Comparison of ENCODE assay signal across 8 cellular contexts in genomic region chr12:2163172-2163927, GRCh38.
A peak's percentile ranks its signal among the peaks of the same experiment; 100 is the strongest.
DNase-seq lines count a peak whose midpoint lies in the region; ATAC-seq and TF ChIP-seq lines count a peak whose summit lies in the region.

No MANE protein-coding gene starts in this region.

- no peaks in the 10 kb centered on the region for H3K27me3 ChIP-seq in colonic mucosa
- no peaks in the 10 kb centered on the region for H3K27me3 ChIP-seq in liver (ENCODE audit: control insufficient read depth in 4 of 4, insufficient read depth in 4 of 4, low read length in 3 of 4)
- peaks cover 0 to 2% (median 0%) of the 10 kb centered on the region in 5 donors for H3K27me3 ChIP-seq in subcutaneous abdominal adipose tissue (ENCODE audit: control insufficient read depth in 5 of 5, insufficient read depth in 4 of 5, low read length in 5 of 5)

- H3K36me3 ChIP-seq in colonic mucosa (no peaks in the 10 kb centered on the region), liver (ENCODE audit: control insufficient read depth in 4 of 4, insufficient read depth in 3 of 4, low read depth in 1 of 4, low read length in 3 of 4) (no peaks in the 10 kb centered on the region), subcutaneous abdominal adipose tissue (ENCODE audit: control insufficient read depth in 5 of 5, insufficient read depth in 5 of 5, low read length in 5 of 5) (no peaks in the 10 kb centered on the region)

- H3K4me1 ChIP-seq in colonic mucosa: peaks cover 8% of the 10 kb centered on the region
- H3K4me1 ChIP-seq in liver (ENCODE audit: control insufficient read depth in 4 of 4, insufficient read depth in 4 of 4, low read length in 3 of 4): peaks cover 0 to 4% (median 3%) of the 10 kb centered on the region in 4 donors
- H3K4me1 ChIP-seq in subcutaneous abdominal adipose tissue (ENCODE audit: control insufficient read depth in 5 of 5, insufficient read depth in 5 of 5, low read length in 5 of 5): peaks cover 4 to 30% (median 25%) of the 10 kb centered on the region in 5 donors

- H3K4me3 ChIP-seq in colonic mucosa: no peak overlapping the region
- H3K4me3 ChIP-seq in liver (ENCODE audit: low read depth in 1 of 3, low read length in 3 of 3): no peak overlapping the region
- no peak overlapping the region for H3K4me3 ChIP-seq in subcutaneous abdominal adipose tissue (ENCODE audit: low read depth in 1 of 5, low read length in 5 of 5)

- peak overlapping the region; percentile 17; the same call in 1 of the 2 replicates for H3K4me3 Mint-ChIP-seq in HFFc6
- no peak overlapping the region for H3K4me3 Mint-ChIP-seq in activated naive CD8-positive, alpha-beta T cell treated with anti-CD3 and anti-CD28 coated beads for 36 hours

- peak overlapping the region; percentile 61 for H3K27ac ChIP-seq in colonic mucosa
- H3K27ac ChIP-seq in liver (ENCODE audit: low read depth in 1 of 2, low read length in 2 of 2): peak overlapping the region in 1 of 2 donors; percentile 35
- H3K27ac ChIP-seq in subcutaneous abdominal adipose tissue (ENCODE audit: low read depth, low read length): peak overlapping the region; percentile 29

- H3K4me1 Mint-ChIP-seq in HFFc6 (ENCODE audit: low read depth): peaks cover 36% of the 10 kb centered on the region
- H3K4me1 Mint-ChIP-seq in activated naive CD8-positive, alpha-beta T cell treated with anti-CD3 and anti-CD28 coated beads for 36 hours: no peaks in the 10 kb centered on the region

- H3K9me3 ChIP-seq in colonic mucosa (no peaks in the 10 kb centered on the region), liver (ENCODE audit: control insufficient read depth in 4 of 4, low read length in 3 of 4) (peaks cover 0 to 7% (median 2%) of the 10 kb centered on the region in 4 donors), subcutaneous abdominal adipose tissue (ENCODE audit: control insufficient read depth in 5 of 5, low read length in 5 of 5) (peaks cover 7 to 20% (median 11%) of the 10 kb centered on the region in 5 donors)

- H3K9me3 Mint-ChIP-seq in HFFc6: peaks cover 15% of the 10 kb centered on the region
- H3K9me3 Mint-ChIP-seq in activated naive CD4-positive, alpha-beta T cell treated with anti-CD3 and anti-CD28 coated beads, Interleukin-2, amount 50 U/mL, for 72 hours: peaks cover 5 to 23% of the 10 kb centered on the region in 2 donors
- peaks cover 18% of the 10 kb centered on the region for H3K9me3 Mint-ChIP-seq in activated naive CD8-positive, alpha-beta T cell treated with anti-CD3 and anti-CD28 coated beads for 36 hours

- peak overlapping the region; percentile 16; the same call in 1 of the 2 replicates for H3K27ac Mint-ChIP-seq in HFFc6
- no peak overlapping the region for H3K27ac Mint-ChIP-seq in activated naive CD4-positive, alpha-beta T cell treated with anti-CD3 and anti-CD28 coated beads, Interleukin-2, amount 50 U/mL, for 72 hours
- H3K27ac Mint-ChIP-seq in activated naive CD8-positive, alpha-beta T cell treated with anti-CD3 and anti-CD28 coated beads for 36 hours: no peak overlapping the region

- peaks cover 33% of the 10 kb centered on the region for H3K36me3 Mint-ChIP-seq in HFFc6 (ENCODE audit: low read depth)
- H3K36me3 Mint-ChIP-seq in activated naive CD4-positive, alpha-beta T cell treated with anti-CD3 and anti-CD28 coated beads, Interleukin-2, amount 50 U/mL, for 72 hours: peaks cover 5 to 16% of the 10 kb centered on the region in 2 donors
- H3K36me3 Mint-ChIP-seq in activated naive CD8-positive, alpha-beta T cell treated with anti-CD3 and anti-CD28 coated beads for 36 hours: peaks cover 3% of the 10 kb centered on the region

- H3K27me3 Mint-ChIP-seq in HFFc6 (ENCODE audit: insufficient read depth): no peaks in the 10 kb centered on the region; the same call in 1 of the 2 replicates
- H3K27me3 Mint-ChIP-seq in activated naive CD8-positive, alpha-beta T cell treated with anti-CD3 and anti-CD28 coated beads for 36 hours: no peaks in the 10 kb centered on the region

- no peak for TF ChIP-seq CTCF in HFFc6 (IDR thresholded peaks at IDR 0.05)
- no peak for TF ChIP-seq CTCF in colonic mucosa (IDR thresholded peaks at IDR 0.05)
- no peak for TF ChIP-seq CTCF in liver (IDR thresholded peaks at IDR 0.05; ENCODE audit: low read depth, low read length, missing input control)

- H3K9ac ChIP-seq in colonic mucosa (ENCODE audit: low read depth in 2 of 2, low read length in 2 of 2) (no peak overlapping the region), liver (ENCODE audit: low read depth in 1 of 2, low read length in 2 of 2) (no peak overlapping the region), subcutaneous abdominal adipose tissue (ENCODE audit: low read length in 5 of 5) (no peak overlapping the region)

- peak in 1 of 2 donors; percentile 2 for TF ChIP-seq RAD21 in liver (IDR thresholded peaks at IDR 0.05)

- no peak for ATAC-seq in activated naive CD4-positive, alpha-beta T cell treated with anti-CD3 and anti-CD28 coated beads, Interleukin-2, amount 50 U/mL, for 72 hours
- no peak for ATAC-seq in GM19452 (IDR thresholded peaks at IDR 0.05; ENCODE audit: unreplicated experiment)

- DNase-seq in HFFc6 (no peak), colonic mucosa (peak; percentile 95), SKM-1 (lab: John Stamatoyannopoulos, UW; ENCODE audit: unreplicated experiment) (no peak)
- no peak for DNase-seq in activated naive CD4-positive, alpha-beta T cell treated with anti-CD3 and anti-CD28 coated beads, Interleukin-2, amount 50 U/mL, for 72 hours (ENCODE audit: low spot score in 2 of 2)
- no peak for DNase-seq in activated naive CD8-positive, alpha-beta T cell treated with anti-CD3 and anti-CD28 coated beads for 36 hours

- intact Hi-C loops in colonic mucosa (cut with DNase I): no loop called here

- WGBS in liver: 49% methylated on average over 16 of the region's 16 CpGs

TF ChIP-seq in liver, 16 proteins besides CTCF, POLR2A, EP300 and RAD21:
- TF ChIP-seq EGR1 (IDR thresholded peaks at IDR 0.05; ENCODE audit: low read depth in 2 of 2) (peak in 1 of 2 donors; percentile 62), MAX (IDR thresholded peaks at IDR 0.05) (peak; percentile 22), YY1 (IDR thresholded peaks at IDR 0.05) (no peak), HNF4A (conservative IDR thresholded peaks at IDR 0.05) (peak in 1 of 2 donors; percentile 55), SP1 (IDR thresholded peaks at IDR 0.05) (peak; percentile 18), RXRA (IDR thresholded peaks at IDR 0.05) (peak; percentile 56 to 74), GABPA (IDR thresholded peaks at IDR 0.05 in 1 of 2, conservative IDR thresholded peaks at IDR 0.05 in 1 of 2) (no peak), JUND (IDR thresholded peaks at IDR 0.05) (peak in 1 of 2 donors; percentile 49), NR2F2 (IDR thresholded peaks at IDR 0.05) (peak; percentile 85), REST (IDR thresholded peaks at IDR 0.05) (no peak)
